ENCODE assay signal across 8 cellular contexts in genomic region chr6:134174790-134175531, GRCh38.
A peak's percentile ranks its signal among the peaks of the same experiment; 100 is the strongest.
DNase-seq lines count a peak whose midpoint lies in the region; ATAC-seq and TF ChIP-seq lines count a peak whose summit lies in the region.

No MANE protein-coding gene starts in this region.

- peak overlapping the region; percentile 85 for H3K4me3 ChIP-seq in DOHH2 (ENCODE audit: low read length)
- H3K4me3 ChIP-seq in KMS-11 (IDR thresholded peaks at IDR 0.05; ENCODE audit: insufficient read depth, low read depth, low read length) = no peak overlapping the region
- H3K4me3 ChIP-seq in fibroblast of mammary gland (ENCODE audit: control insufficient read depth, low read depth, low read length) = peak overlapping the region; percentile 86

- DNase-seq in RKO (ENCODE audit: low spot score) (peak; percentile 88), fibroblast of mammary gland (ENCODE audit: low read depth) (peak; percentile 84)
- DNase-seq in activated T-helper 2 cell treated with anti-CD3 and anti-CD28 coated beads, Interferon-gamma antibody, Interleukin-2, Interleukin-4, amounts not matched to agents 10 μg/mL and 5 μg/mL and 100 μg/mL, durations not matched to agents 14 hours and 24 hours and 36 hours (ENCODE audit: low spot score) = peak; percentile 87
- peak; percentile 95 for DNase-seq in natural killer cell treated with Interleukin-12 subunit alpha and Interleukin-12 subunit beta and Interleukin-15 and Interleukin-18, amount 100 ng/mL, for 72 hours (ENCODE audit: low spot score)
- peak; percentile 91 for DNase-seq in stimulated activated naive CD4-positive, alpha-beta T cell treated with Interleukin-2 at 50 U/mL for 16 hours (lab: John Stamatoyannopoulos, UW)

- H3K4me3 Mint-ChIP-seq in activated T-helper 2 cell treated with anti-CD3 and anti-CD28 coated beads, Interferon-gamma antibody, Interleukin-2, Interleukin-4, amounts not matched to agents 10 μg/mL and 5 μg/mL and 100 μg/mL, durations not matched to agents 14 hours and 24 hours and 36 hours (ENCODE audit: low read depth) = peak overlapping the region; percentile 98
- peak overlapping the region; percentile 99 for H3K4me3 Mint-ChIP-seq in natural killer cell treated with Interleukin-12 subunit alpha and Interleukin-12 subunit beta and Interleukin-15 and Interleukin-18, amount 100 ng/mL, for 72 hours

- peaks cover 47% of the 10 kb centered on the region for H3K4me1 Mint-ChIP-seq in activated T-helper 2 cell treated with anti-CD3 and anti-CD28 coated beads, Interferon-gamma antibody, Interleukin-2, Interleukin-4, amounts not matched to agents 10 μg/mL and 5 μg/mL and 100 μg/mL, durations not matched to agents 14 hours and 24 hours and 36 hours (ENCODE audit: low read depth)
- peaks cover 45 to 60% of the 10 kb centered on the region in 2 donors for H3K4me1 Mint-ChIP-seq in natural killer cell treated with Interleukin-12 subunit alpha and Interleukin-12 subunit beta and Interleukin-15 and Interleukin-18, amount 100 ng/mL, for 72 hours (ENCODE audit: low read depth in 2 of 2)

- H3K9me3 Mint-ChIP-seq in activated T-helper 2 cell treated with anti-CD3 and anti-CD28 coated beads, Interferon-gamma antibody, Interleukin-2, Interleukin-4, amounts not matched to agents 10 μg/mL and 5 μg/mL and 100 μg/mL, durations not matched to agents 14 hours and 24 hours and 36 hours = no peaks in the 10 kb centered on the region
- H3K9me3 Mint-ChIP-seq in natural killer cell treated with Interleukin-12 subunit alpha and Interleukin-12 subunit beta and Interleukin-15 and Interleukin-18, amount 100 ng/mL, for 72 hours = no peaks in the 10 kb centered on the region

- intact Hi-C loops in activated T-helper 2 cell treated with anti-CD3 and anti-CD28 coated beads, Interferon-gamma antibody, Interleukin-2, Interleukin-4, amounts not matched to agents 10 μg/mL and 5 μg/mL and 100 μg/mL, durations not matched to agents 14 hours and 24 hours and 36 hours (cut with micrococcal nuclease) = loop anchor here (1.0 to 10.0 kb wide), 11 partner anchors 62 to 1010 kb away; partner anchors contain the start of gene MYB

- H3K27me3 ChIP-seq in DOHH2 (ENCODE audit: control insufficient read depth, low read length) (peaks cover 36% of the 10 kb centered on the region), KMS-11 (ENCODE audit: insufficient read depth, low read depth) (no peaks in the 10 kb centered on the region)

- no peaks in the 10 kb centered on the region for H3K9me2 ChIP-seq in DOHH2 (replicated peaks; ENCODE audit: control insufficient read depth, low read length)

- H3K27ac ChIP-seq in DOHH2 (ENCODE audit: low read depth, low read length) = no peak overlapping the region
- H3K27ac ChIP-seq in KMS-11 = peak overlapping the region; percentile 83

- H3K79me2 ChIP-seq in DOHH2 (ENCODE audit: control insufficient read depth, low read length) (no peaks in the 10 kb centered on the region), KMS-11 (ENCODE audit: insufficient read depth, low read depth) (peaks cover 15% of the 10 kb centered on the region; the same call in 1 of the 2 replicates)

- no peaks in the 10 kb centered on the region for H4K20me1 ChIP-seq in DOHH2 (ENCODE audit: control insufficient read depth, insufficient read depth, low read depth, low read length)
- H4K20me1 ChIP-seq in KMS-11 (ENCODE audit: insufficient read depth) = no peaks in the 10 kb centered on the region

- H3K36me3 ChIP-seq in DOHH2 (ENCODE audit: control insufficient read depth, low read length) (peaks cover 8% of the 10 kb centered on the region), KMS-11 (ENCODE audit: insufficient read depth) (no peaks in the 10 kb centered on the region)

- H3K27me3 Mint-ChIP-seq in activated T-helper 2 cell treated with anti-CD3 and anti-CD28 coated beads, Interferon-gamma antibody, Interleukin-2, Interleukin-4, amounts not matched to agents 10 μg/mL and 5 μg/mL and 100 μg/mL, durations not matched to agents 14 hours and 24 hours and 36 hours (ENCODE audit: low read depth) = peaks cover 4% of the 10 kb centered on the region
- H3K27me3 Mint-ChIP-seq in natural killer cell treated with Interleukin-12 subunit alpha and Interleukin-12 subunit beta and Interleukin-15 and Interleukin-18, amount 100 ng/mL, for 72 hours = peaks cover 0 to 21% of the 10 kb centered on the region in 2 donors

- H3K4me2 ChIP-seq in DOHH2 (ENCODE audit: low read length) (peak overlapping the region; percentile 94), KMS-11 (peak overlapping the region; percentile 77)

- H3K4me1 ChIP-seq in DOHH2 (ENCODE audit: control insufficient read depth, low read length) (peaks cover 48% of the 10 kb centered on the region), KMS-11 (ENCODE audit: low read depth, poor library complexity, severe bottlenecking) (peaks cover 33% of the 10 kb centered on the region)

- peak overlapping the region; percentile 89 for H2AFZ ChIP-seq in KMS-11 (ENCODE audit: low read depth)

- H3K9me3 ChIP-seq in DOHH2 (ENCODE audit: control insufficient read depth, insufficient read depth, low read length) = no peaks in the 10 kb centered on the region

- 0 out of 2 replicates have a peak, but pooled peaks cover 2% of the 10 kb centered on the region for H3F3A ChIP-seq in DOHH2 (ENCODE audit: control insufficient read depth, insufficient read depth)

- H3K27ac Mint-ChIP-seq in activated T-helper 2 cell treated with anti-CD3 and anti-CD28 coated beads, Interferon-gamma antibody, Interleukin-2, Interleukin-4, amounts not matched to agents 10 μg/mL and 5 μg/mL and 100 μg/mL, durations not matched to agents 14 hours and 24 hours and 36 hours = peak overlapping the region; percentile 97
- peak overlapping the region; percentile 85 to 92 for H3K27ac Mint-ChIP-seq in natural killer cell treated with Interleukin-12 subunit alpha and Interleukin-12 subunit beta and Interleukin-15 and Interleukin-18, amount 100 ng/mL, for 72 hours

- ATAC-seq in GM21786 (IDR thresholded peaks at IDR 0.05; ENCODE audit: unreplicated experiment) = peak; percentile 78
- peak; percentile 89 to 93 for ATAC-seq in natural killer cell treated with Interleukin-12 subunit alpha and Interleukin-12 subunit beta and Interleukin-15 and Interleukin-18, amount 100 ng/mL, for 72 hours

- TF ChIP-seq CTCF in DOHH2 (IDR thresholded peaks at IDR 0.05; ENCODE audit: low read depth, low read length, poor library complexity, severe bottlenecking) (no peak), KMS-11 (conservative IDR thresholded peaks at IDR 0.05; ENCODE audit: low read depth, low read length) (peak; percentile 12; the same call in 1 of the 2 replicates), fibroblast of mammary gland (conservative IDR thresholded peaks at IDR 0.05; ENCODE audit: control insufficient read depth, insufficient read depth, low read depth, low read length) (no peak)

- H3K36me3 Mint-ChIP-seq in activated T-helper 2 cell treated with anti-CD3 and anti-CD28 coated beads, Interferon-gamma antibody, Interleukin-2, Interleukin-4, amounts not matched to agents 10 μg/mL and 5 μg/mL and 100 μg/mL, durations not matched to agents 14 hours and 24 hours and 36 hours (ENCODE audit: low read depth) = peaks cover 47% of the 10 kb centered on the region
- H3K36me3 Mint-ChIP-seq in natural killer cell treated with Interleukin-12 subunit alpha and Interleukin-12 subunit beta and Interleukin-15 and Interleukin-18, amount 100 ng/mL, for 72 hours = peaks cover 37% of the 10 kb centered on the region

- peak overlapping the region; percentile 88 for H3K9ac ChIP-seq in KMS-11
